Comparison of ENCODE assay signal across 5 cellular contexts in the genomic region with DNA sequence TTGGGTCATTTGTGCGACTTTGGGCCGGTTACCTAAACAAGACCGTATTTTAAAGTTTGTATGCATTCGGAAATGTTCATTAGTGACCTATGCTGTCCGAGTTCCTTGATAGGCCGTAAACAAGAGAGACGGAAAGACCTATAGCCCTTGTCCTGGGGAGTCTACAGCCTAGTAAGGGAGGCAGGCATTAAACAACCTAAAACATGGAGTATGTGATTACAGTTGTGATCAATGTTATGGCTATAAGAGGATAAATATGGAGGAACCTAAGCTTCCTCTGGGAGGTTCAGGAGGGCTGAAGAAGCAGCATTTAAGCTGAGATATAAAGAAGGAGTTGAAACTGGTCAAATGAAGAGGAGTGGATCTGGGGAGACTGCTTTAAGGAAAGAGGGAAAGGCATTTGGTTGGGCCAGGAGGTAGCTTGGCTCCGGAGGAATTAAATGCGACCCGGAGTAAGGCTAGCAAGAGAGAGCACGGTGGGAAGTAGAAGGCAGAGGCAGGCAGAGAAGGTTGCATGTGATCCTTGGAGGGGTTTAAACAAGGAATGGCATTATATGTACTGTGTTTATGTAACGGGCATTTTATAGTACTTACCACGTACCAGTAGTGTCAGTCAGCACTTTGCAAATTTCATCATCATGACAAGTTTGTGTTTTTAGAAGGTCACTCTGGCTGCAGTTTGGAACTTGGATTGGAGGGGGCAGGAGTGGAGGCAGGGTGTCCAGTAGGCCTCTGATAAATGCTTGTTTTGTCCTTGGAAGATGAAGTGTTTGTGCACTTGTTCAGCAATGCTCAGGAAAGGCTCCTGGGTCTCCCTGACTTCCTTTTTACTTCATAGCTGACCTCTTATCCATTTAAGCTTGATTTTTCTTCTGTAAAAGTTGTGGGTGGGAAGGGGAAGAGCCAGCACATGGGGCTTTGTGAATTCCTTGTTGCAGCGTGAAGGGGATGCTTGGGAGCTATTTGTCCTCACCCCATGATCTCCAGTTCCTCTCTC. TPM values are rescaled to one million over a fixed set of nuclear protein-coding genes. Genes with fewer than 3 reads are reported as not detected.
DNase-seq lines count a peak whose midpoint lies in the region; ATAC-seq and TF ChIP-seq lines count a peak whose summit lies in the region.

No MANE protein-coding gene starts in this region.

- 36% methylated on average over 14 of the region's 14 CpGs for WGBS in prostate gland

- DNase-seq in MG63 (peak; percentile 55), colonic mucosa (no peak), prostate gland (ENCODE audit: low spot score) (no peak), HK-2 (ENCODE audit: unreplicated experiment) (no peak)

- no peak for TF ChIP-seq CTCF in colonic mucosa (IDR thresholded peaks at IDR 0.05)
- no peak for TF ChIP-seq CTCF in prostate gland (IDR thresholded peaks at IDR 0.05)

- no peak for ATAC-seq in HG02763 (IDR thresholded peaks at IDR 0.05; ENCODE audit: unreplicated experiment)

- H3K27ac ChIP-seq in colonic mucosa (peak overlapping the region; percentile 86), prostate gland (peak overlapping the region; percentile 90 to 93)

- H3K9me3 ChIP-seq in MG63 (no peaks in the 10 kb centered on the region), colonic mucosa (no peaks in the 10 kb centered on the region), prostate gland (no peaks in the 10 kb centered on the region)

- H3K27me3 ChIP-seq in MG63 (no peaks in the 10 kb centered on the region), colonic mucosa (no peaks in the 10 kb centered on the region), prostate gland (replicated peaks; ENCODE audit: insufficient read depth) (no peaks in the 10 kb centered on the region)

- H3K4me1 ChIP-seq in colonic mucosa, result peaks cover 14% of the 10 kb centered on the region
- H3K4me1 ChIP-seq in prostate gland (replicated peaks), result peaks cover 17% of the 10 kb centered on the region

- intact Hi-C loops in colonic mucosa (cut with DNase I) (no loop called here), prostate gland (cut with DNase I) (loop anchor here (5.0 kb wide), 1 partner anchor 46 kb away; a partner anchor contains a TSS)

- no peak for TF ChIP-seq POLR2A in prostate gland (IDR thresholded peaks at IDR 0.05)

- H3K9ac ChIP-seq in colonic mucosa (ENCODE audit: low read depth in 2 of 2, low read length in 2 of 2), result peak overlapping the region; percentile 68 to 96

- peaks cover 5% of the 10 kb centered on the region; the same call in 1 of the 2 replicates for H3K36me3 ChIP-seq in MG63
- H3K36me3 ChIP-seq in colonic mucosa, result no peaks in the 10 kb centered on the region
- H3K36me3 ChIP-seq in prostate gland, result no peaks in the 10 kb centered on the region

- peak overlapping the region; percentile 27 for H3K4me3 ChIP-seq in MG63
- H3K4me3 ChIP-seq in colonic mucosa, result peak overlapping the region; percentile 51
- H3K4me3 ChIP-seq in prostate gland, result peak overlapping the region; percentile 51 to 64

RNA-seq across cellular contexts. Expression of a gene that starts 1.0 kb away (rescaled TPM):
- total RNA-seq in MG63 (2014; rRNA removed; shearing (Covaris generic); ENCODE audit: low replicate concordance), result 14.2 and 20.0 TPM in 2 replicates
- total RNA-seq in colonic mucosa (10 to 100 TPM; 26.6 to 34.8 TPM), prostate gland (10 to 100 TPM; 17.0 to 28.6 TPM)

RNA-seq across cellular contexts. Expression of a gene that starts 25.4 kb away (rescaled TPM):
- total RNA-seq in MG63 (2014; rRNA removed; shearing (Covaris generic); ENCODE audit: low replicate concordance), result 47.5 and 63.5 TPM in 2 replicates
- 10 to 100 TPM; 25.7 to 31.7 TPM for total RNA-seq in colonic mucosa
- 10 to 100 TPM; 32.8 to 35.3 TPM for total RNA-seq in prostate gland

RNA-seq across cellular contexts. Expression of a gene that starts 47.6 kb away (rescaled TPM):
- 25.8 and 28.1 TPM in 2 replicates for total RNA-seq in MG63 (2014; rRNA removed; shearing (Covaris generic); ENCODE audit: low replicate concordance)
- total RNA-seq in colonic mucosa (10 to 100 TPM; 10.6 to 11.0 TPM), prostate gland (10 to 100 TPM; 12.3 to 26.2 TPM)

RNA-seq across cellular contexts. Expression of a gene that starts 48.8 kb away (rescaled TPM):
- total RNA-seq in MG63 (2014; rRNA removed; shearing (Covaris generic); ENCODE audit: low replicate concordance), result 9.2 and 18.2 TPM in 2 replicates
- 10 to 100 TPM; 45.9 to 47.9 TPM for total RNA-seq in colonic mucosa
- 10 to 100 TPM; 15.3 to 41.4 TPM for total RNA-seq in prostate gland

RNA-seq across cellular contexts. Expression of a gene that starts 54.8 kb away (rescaled TPM):
- total RNA-seq in MG63 (2014; rRNA removed; shearing (Covaris generic); ENCODE audit: low replicate concordance), result 5.7 and 7.0 TPM in 2 replicates
- 1 to 10 TPM; 1.8 to 2.3 TPM for total RNA-seq in colonic mucosa
- 1 to 10 TPM; 4.7 to 5.5 TPM for total RNA-seq in prostate gland
